Comparison of ENCODE assay signal across 10 cellular contexts in the genomic region with DNA sequence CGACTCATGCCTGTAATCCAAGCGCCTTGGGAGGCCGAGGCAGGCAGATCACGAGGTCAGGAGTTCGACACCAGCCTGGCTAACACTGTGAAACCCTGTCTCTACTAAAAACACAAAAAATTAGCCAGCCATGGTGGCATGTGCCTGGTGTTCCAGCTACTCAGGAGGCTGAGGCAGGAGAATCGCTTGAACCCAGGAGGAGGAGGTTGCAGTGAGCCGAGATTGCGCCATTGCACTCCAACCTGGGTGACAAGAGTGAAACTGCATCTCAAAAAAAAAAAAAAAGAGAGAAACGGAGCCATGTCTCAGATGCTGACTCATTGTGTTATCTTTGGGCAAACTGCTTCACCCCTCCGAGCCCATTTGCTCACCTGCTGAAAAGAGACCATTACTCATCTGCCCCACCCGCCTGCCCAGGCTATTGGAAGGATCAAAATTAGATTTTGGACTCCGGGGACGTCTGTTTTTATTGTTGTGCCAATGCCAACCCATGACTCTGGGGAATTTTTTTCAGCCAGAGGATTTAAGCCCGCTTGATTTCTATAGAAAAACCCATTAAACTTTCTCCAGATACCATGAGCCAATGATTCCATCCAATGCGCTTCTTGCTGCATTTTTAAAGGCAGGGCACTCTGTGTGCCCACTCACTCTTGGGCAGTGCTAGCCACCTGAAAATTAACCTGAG. TPM values are rescaled to one million over a fixed set of nuclear protein-coding genes. Genes with fewer than 3 reads are reported as not detected.
DNase-seq lines count a peak whose midpoint lies in the region; ATAC-seq and TF ChIP-seq lines count a peak whose summit lies in the region.
"Had no signal": no experiment of that assay in that cellular context is flagged by ENCODE, and none has a peak within 500 bp of the region (broad histone marks: within the 10 kb centered on the region; RNA-seq: fewer than 3 reads in every experiment).

No MANE protein-coding gene starts in this region.

- H3K27ac ChIP-seq in coronary artery, result peak overlapping the region; percentile 17 to 51
- H3K27ac ChIP-seq in CD8-positive, alpha-beta memory T cell (ENCODE audit: low read depth, low read length), result no peak overlapping the region

- H3K27ac Mint-ChIP-seq in activated CD8-positive, alpha-beta memory T cell treated with anti-CD3 and anti-CD28 coated beads, Interleukin-2, amount 10 ng/mL, durations not matched to agents 7 days and 5 days, result no peak overlapping the region
- no peak overlapping the region for H3K27ac Mint-ChIP-seq in CD8-positive, alpha-beta memory T cell

- H3K36me3 ChIP-seq in CD8-positive, alpha-beta memory T cell (ENCODE audit: insufficient read depth, low read length), result no peaks in the 10 kb centered on the region

- POLR2A ChIA-PET in CD8-positive, alpha-beta memory T cell (lab: Charles Lee), result no interaction called here

- peak; percentile 49 for ATAC-seq in activated CD8-positive, alpha-beta memory T cell treated with anti-CD3 and anti-CD28 coated beads, Interleukin-2, amount 10 ng/mL, durations not matched to agents 7 days and 5 days
- ATAC-seq in stimulated activated naive CD8-positive, alpha-beta T cell treated with anti-CD3 and anti-CD28 coated beads, Interleukin-15, Interleukin-2, amounts not matched to agents 100 U/mL and 50 U/mL, for 24 hours, result no peak
- no peak for ATAC-seq in GM18868 (IDR thresholded peaks at IDR 0.05; ENCODE audit: unreplicated experiment)

- no peaks in the 10 kb centered on the region for H3K36me3 Mint-ChIP-seq in activated CD8-positive, alpha-beta memory T cell treated with anti-CD3 and anti-CD28 coated beads, Interleukin-2, amount 10 ng/mL, durations not matched to agents 7 days and 5 days
- no peaks in the 10 kb centered on the region for H3K36me3 Mint-ChIP-seq in CD8-positive, alpha-beta memory T cell

- no peaks in the 10 kb centered on the region for H3K9me3 Mint-ChIP-seq in activated CD8-positive, alpha-beta memory T cell treated with anti-CD3 and anti-CD28 coated beads, Interleukin-2, amount 10 ng/mL, durations not matched to agents 7 days and 5 days (ENCODE audit: low read depth)
- H3K9me3 Mint-ChIP-seq in CD8-positive, alpha-beta memory T cell, result no peaks in the 10 kb centered on the region

- H3K4me1 Mint-ChIP-seq in activated CD8-positive, alpha-beta memory T cell treated with anti-CD3 and anti-CD28 coated beads, Interleukin-2, amount 10 ng/mL, durations not matched to agents 7 days and 5 days, result peaks cover 10% of the 10 kb centered on the region
- no peaks in the 10 kb centered on the region for H3K4me1 Mint-ChIP-seq in CD8-positive, alpha-beta memory T cell

- TF ChIP-seq CTCF in coronary artery (IDR thresholded peaks at IDR 0.05), result no peak

- no peaks in the 10 kb centered on the region for H3K9me3 ChIP-seq in CD8-positive, alpha-beta memory T cell (ENCODE audit: low read length)

- CTCF ChIA-PET in activated CD8-positive, alpha-beta memory T cell treated with anti-CD3 and anti-CD28 coated beads, Interleukin-2, amount 10 ng/mL, durations not matched to agents 7 days and 5 days (lab: Charles Lee), result no interaction called here
- CTCF ChIA-PET in CD8-positive, alpha-beta memory T cell (lab: Charles Lee), result no interaction called here

- H3K4me1 ChIP-seq in CD8-positive, alpha-beta memory T cell (ENCODE audit: insufficient read depth, low read length), result no peaks in the 10 kb centered on the region

- H3K4me3 ChIP-seq in coronary artery, result no peak overlapping the region
- no peak overlapping the region for H3K4me3 ChIP-seq in CD8-positive, alpha-beta memory T cell (ENCODE audit: low read length)

- H3K27me3 Mint-ChIP-seq in activated CD8-positive, alpha-beta memory T cell treated with anti-CD3 and anti-CD28 coated beads, Interleukin-2, amount 10 ng/mL, durations not matched to agents 7 days and 5 days, result peaks cover 2% of the 10 kb centered on the region
- peaks cover 0 to 9% of the 10 kb centered on the region in 2 donors for H3K27me3 Mint-ChIP-seq in CD8-positive, alpha-beta memory T cell

- H3K4me3 Mint-ChIP-seq in activated CD8-positive, alpha-beta memory T cell treated with anti-CD3 and anti-CD28 coated beads, Interleukin-2, amount 10 ng/mL, durations not matched to agents 7 days and 5 days, result no peak overlapping the region
- H3K4me3 Mint-ChIP-seq in CD8-positive, alpha-beta memory T cell, result no peak overlapping the region

- DNase-seq in activated CD8-positive, alpha-beta memory T cell treated with anti-CD3 and anti-CD28 coated beads, Interleukin-2, amount 10 ng/mL, durations not matched to agents 7 days and 5 days, result peak; percentile 41
- DNase-seq in activated CD8-positive, alpha-beta memory T cell treated with anti-CD3 and anti-CD28 coated beads, Interleukin-2, amount 50 U/mL, for 4 hours, result no peak
- DNase-seq in NCI-H226 (peak; percentile 72), coronary artery (ENCODE audit: low spot score) (peak; percentile 76), T-helper 9 cell (no peak)
- peak; percentile 10 for DNase-seq in stimulated activated naive CD8-positive, alpha-beta T cell treated with anti-CD3 and anti-CD28 coated beads, Interleukin-15, Interleukin-2, amounts not matched to agents 100 U/mL and 50 U/mL, for 24 hours
- no peak for DNase-seq in CD8-positive, alpha-beta memory T cell
- DNase-seq: NCI-H2081 treated with DMSO at 0.1 percent for 48 hours had no signal

- no peaks in the 10 kb centered on the region for H3K27me3 ChIP-seq in CD8-positive, alpha-beta memory T cell (ENCODE audit: insufficient read depth, low read length, poor library complexity, severe bottlenecking)

RNA-seq across cellular contexts. Expression of a gene that starts 16.5 kb away (rescaled TPM):
- not detected for total RNA-seq in activated CD8-positive, alpha-beta memory T cell treated with anti-CD3 and anti-CD28 coated beads, Interleukin-2, amount 10 ng/mL, durations not matched to agents 7 days and 5 days
- total RNA-seq in CD8-positive, alpha-beta memory T cell, result not detected
- not detected for polyA plus RNA-seq in CD8-positive, alpha-beta memory T cell
- total RNA-seq: H1 had no signal
- polyA plus RNA-seq: H1 had no signal

RNA-seq across cellular contexts. Expression of a gene that starts 48.2 kb away (rescaled TPM):
- not detected for total RNA-seq in activated CD8-positive, alpha-beta memory T cell treated with anti-CD3 and anti-CD28 coated beads, Interleukin-2, amount 10 ng/mL, durations not matched to agents 7 days and 5 days
- total RNA-seq in CD8-positive, alpha-beta memory T cell, result not detected
- not detected for polyA plus RNA-seq in CD8-positive, alpha-beta memory T cell
- total RNA-seq: H1 had no signal
- polyA plus RNA-seq: H1 had no signal

Comparison
In these comparisons a context has a peak if more than half of its experiments do, and no peak if none do; other contexts are left out.
1. DNase-seq: peak in activated CD8-positive, alpha-beta memory T cell treated with anti-CD3 and anti-CD28 coated beads, Interleukin-2, amount 10 ng/mL, durations not matched to agents 7 days and 5 days (single experiment), NCI-H226 (single experiment), coronary artery (single experiment) and stimulated activated naive CD8-positive, alpha-beta T cell treated with anti-CD3 and anti-CD28 coated beads, Interleukin-15, Interleukin-2, amounts not matched to agents 100 U/mL and 50 U/mL, for 24 hours (single experiment); none in activated CD8-positive, alpha-beta memory T cell treated with anti-CD3 and anti-CD28 coated beads, Interleukin-2, amount 50 U/mL, for 4 hours (single experiment), T-helper 9 cell (single experiment) and CD8-positive, alpha-beta memory T cell (0 of 5).